In genomic region chr5:72108200-72109050, GRCh38 we compare ENCODE assay signal across 9 cellular contexts. TPM values are rescaled to one million over a fixed set of nuclear protein-coding genes. Genes with fewer than 3 reads are reported as not detected.
DNase-seq lines count a peak whose midpoint lies in the region; ATAC-seq and TF ChIP-seq lines count a peak whose summit lies in the region.
"Had no signal": no experiment of that assay in that cellular context is flagged by ENCODE, and none has a peak within 500 bp of the region (broad histone marks: within the 10 kb centered on the region; RNA-seq: fewer than 3 reads in every experiment).

No MANE protein-coding gene starts in this region.

- H3K9ac ChIP-seq in IMR-90 (ENCODE audit: low read depth, low read length): peak overlapping the region; percentile 86

- H3K4me3 Mint-ChIP-seq in memory B cell: peak overlapping the region; percentile 81

- H3K79me1 ChIP-seq in IMR-90 (ENCODE audit: low read depth in 1 of 2, low read length in 2 of 2): peaks cover 1 to 37% of the 10 kb centered on the region in 2 experiments; a peak in 2 of 4 replicates

- H3K27me3 Mint-ChIP-seq in memory B cell: peaks cover 29% of the 10 kb centered on the region

- peak overlapping the region; percentile 96 for H3K4me2 ChIP-seq in IMR-90 (ENCODE audit: low read depth, low read length)

- peak overlapping the region; percentile 81 for H3K56ac ChIP-seq in IMR-90 (ENCODE audit: extremely low read depth, insufficient read depth, low read length)

- in situ Hi-C loops in IMR-90 (cut with MboI; ENCODE audit: low sequenced_read_pairs): no loop called here

- H3K4me1 Mint-ChIP-seq in memory B cell: peaks cover 11% of the 10 kb centered on the region

- peaks cover 15% of the 10 kb centered on the region for H3K9me1 ChIP-seq in IMR-90 (ENCODE audit: insufficient read depth, low read length)

- peak overlapping the region; percentile 43 for H2BK20ac ChIP-seq in IMR-90 (ENCODE audit: low read depth, low read length)

- H3K23ac ChIP-seq in IMR-90 (ENCODE audit: low read depth, low read length): peak overlapping the region; percentile 95

- peak overlapping the region; percentile 99 for H2AK9ac ChIP-seq in IMR-90 (replicated peaks; ENCODE audit: low read depth, low read length, poor library complexity)

- no peak for TF ChIP-seq CTCF in IMR-90 (conservative IDR thresholded peaks at IDR 0.05; ENCODE audit: low read depth, low read length)
- TF ChIP-seq CTCF in epithelial cell of proximal tubule (conservative IDR thresholded peaks at IDR 0.05; ENCODE audit: low read depth, low read length): no peak
- TF ChIP-seq CTCF in thoracic aorta (IDR thresholded peaks at IDR 0.05): no peak

- peak overlapping the region; percentile 82; the same call in 1 of the 2 replicates for H4K5ac ChIP-seq in IMR-90 (ENCODE audit: low read depth, low read length)

- dilution Hi-C loops in IMR-90 (cut with HindIII; ENCODE audit: low sequenced_read_pairs, unreplicated experiment): no loop called here

- no peaks in the 10 kb centered on the region for H3K9me3 Mint-ChIP-seq in memory B cell

- peak overlapping the region; percentile 97 for H3K4me3 ChIP-seq in IMR-90 (ENCODE audit: insufficient read depth, low read depth, low read length)
- peak overlapping the region; percentile 75 for H3K4me3 ChIP-seq in epithelial cell of proximal tubule (ENCODE audit: low read depth, low read length)
- H3K4me3 ChIP-seq in thoracic aorta: peak overlapping the region; percentile 77

- H3K36me3 ChIP-seq in IMR-90 (ENCODE audit: control insufficient read depth, insufficient read depth, low read length) (peaks cover 2% of the 10 kb centered on the region; the same call in 1 of the 2 replicates), thoracic aorta (no peaks in the 10 kb centered on the region)

- peak overlapping the region; percentile 37; the same call in 1 of the 2 replicates for H2BK120ac ChIP-seq in IMR-90 (ENCODE audit: low read depth, low read length)

- H3K4ac ChIP-seq in IMR-90 (ENCODE audit: low read depth, low read length): peak overlapping the region; percentile 96

- TF ChIP-seq RAD21 in IMR-90 (IDR thresholded peaks at IDR 0.05; ENCODE audit: low read length): peak; percentile 28; the same call in 1 of the 2 replicates

- intact Hi-C loops in IMR-90 (cut with micrococcal nuclease): loop anchor here (1.0 to 2.0 kb wide), 3 partner anchors 42 to 325 kb away; no protein-coding TSS in a partner anchor

- H2BK15ac ChIP-seq in IMR-90 (ENCODE audit: low read depth, low read length): no peak overlapping the region

- ATAC-seq in IMR-90 (ENCODE audit: low read depth) (peak; percentile 75), SK-N-SH treated with all-trans-retinoic acid at 6 μM for 48 hours (peak; percentile 53), memory B cell (ENCODE audit: low read depth) (peak; percentile 27), thoracic aorta (ENCODE audit: insufficient number of reproducible peaks, low FRiP score, low read depth) (peak; percentile 68)

- no TSS peak for BruUV-seq in IMR-90 (replicated peaks; lab: Mats Ljungman, UMichigan)

- POLR2A ChIA-PET in IMR-90 (lab: Charles Lee; ENCODE audit: unreplicated experiment): interaction anchor here (0.6 kb wide), 3 partner anchors 18 to 508 kb away, joined by 4 to 7 read pairs (median 5); no protein-coding TSS in a partner anchor

- H4K8ac ChIP-seq in IMR-90 (ENCODE audit: low read depth in 2 of 2, low read length in 2 of 2): peak overlapping the region; percentile 54 to 88; a peak in 2 of 4 replicates

- 2% methylated on average over 16 of the region's 72 CpGs; no CpG with 5 or more reads in 1 of the 2 experiments for WGBS in IMR-90 (ENCODE audit: extremely low coverage in 2 of 2, insufficient read length in 1 of 2), 2 experiments

- CTCF ChIA-PET in IMR-90 (lab: Yijun Ruan, JAX): no interaction called here

- DNase-seq in NCI-H524 (lab: John Stamatoyannopoulos, UW): peak; percentile 54 to 59
- no peak for DNase-seq in NCI-H524 treated with DMSO at 0.1 percent for 48 hours (lab: John Stamatoyannopoulos, UW)
- DNase-seq in IMR-90: peak; percentile 67
- no peak for DNase-seq in epithelial cell of proximal tubule (ENCODE audit: low read depth)
- no peak for DNase-seq in memory B cell (ENCODE audit: low spot score in 2 of 2)
- DNase-seq in thoracic aorta (ENCODE audit: low spot score): peak; percentile 53
- no peak for DNase-seq in activated effector memory CD4-positive, alpha-beta T cell treated with anti-CD3 and anti-CD28 coated beads, Interleukin-2, amount 50 U/mL, for 16 hours
- DNase-seq: DND-41 had no signal

- H3K18ac ChIP-seq in IMR-90 (ENCODE audit: low read depth, low read length): peak overlapping the region; percentile 87

- H3K9me3 ChIP-seq in IMR-90 (ENCODE audit: control insufficient read depth, insufficient read depth, low read length) (no peaks in the 10 kb centered on the region), thoracic aorta (no peaks in the 10 kb centered on the region)

- peak overlapping the region; percentile 81 for H2AK5ac ChIP-seq in IMR-90 (ENCODE audit: low read depth, low read length)

- peak overlapping the region; percentile 95 for H2AFZ ChIP-seq in IMR-90 (replicated peaks; ENCODE audit: low read length, poor library complexity)

- H3K4me1 ChIP-seq in IMR-90 (ENCODE audit: control insufficient read depth, insufficient read depth, low read length) (peaks cover 12% of the 10 kb centered on the region), thoracic aorta (ENCODE audit: control insufficient read depth in 1 of 2, low read depth in 2 of 2) (peaks cover 7 to 18% of the 10 kb centered on the region in 2 donors)

- peak overlapping the region; percentile 96 for H3K14ac ChIP-seq in IMR-90 (replicated peaks; ENCODE audit: low read depth, low read length)

- peak overlapping the region; percentile 88 for H4K91ac ChIP-seq in IMR-90 (ENCODE audit: insufficient read depth, low read depth, low read length)

- no peaks in the 10 kb centered on the region for H3K36me3 Mint-ChIP-seq in memory B cell

- peak overlapping the region; percentile 62 for H2BK5ac ChIP-seq in IMR-90 (ENCODE audit: low read depth, low read length, poor library complexity, severe bottlenecking)

- no peak for TF ChIP-seq POLR2A in IMR-90 (IDR thresholded peaks at IDR 0.05; ENCODE audit: low read depth, low read length)

- H4K20me1 ChIP-seq in IMR-90 (ENCODE audit: insufficient read depth, low read length): peaks cover 39% of the 10 kb centered on the region; the same call in 1 of the 2 replicates

- no peak overlapping the region for H3K27ac Mint-ChIP-seq in memory B cell

- H3K27me3 ChIP-seq in IMR-90 (ENCODE audit: control insufficient read depth, insufficient read depth, low read length): no peaks in the 10 kb centered on the region
- H3K27me3 ChIP-seq in thoracic aorta (replicated peaks; ENCODE audit: insufficient read depth): no peaks in the 10 kb centered on the region

- H3K27ac ChIP-seq in IMR-90 (ENCODE audit: insufficient read depth, low read length): peak overlapping the region; percentile 86
- peak overlapping the region; percentile 92 to 99 for H3K27ac ChIP-seq in thoracic aorta

TF ChIP-seq in IMR-90, 13 proteins besides CTCF, POLR2A, EP300 and RAD21 (continues in another document):
- TF ChIP-seq, protein P1, sequence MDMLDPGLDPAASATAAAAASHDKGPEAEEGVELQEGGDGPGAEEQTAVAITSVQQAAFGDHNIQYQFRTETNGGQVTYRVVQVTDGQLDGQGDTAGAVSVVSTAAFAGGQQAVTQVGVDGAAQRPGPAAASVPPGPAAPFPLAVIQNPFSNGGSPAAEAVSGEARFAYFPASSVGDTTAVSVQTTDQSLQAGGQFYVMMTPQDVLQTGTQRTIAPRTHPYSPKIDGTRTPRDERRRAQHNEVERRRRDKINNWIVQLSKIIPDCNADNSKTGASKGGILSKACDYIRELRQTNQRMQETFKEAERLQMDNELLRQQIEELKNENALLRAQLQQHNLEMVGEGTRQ (IDR thresholded peaks at IDR 0.05; ENCODE audit: low read depth, low read length): no peak
- TF ChIP-seq BHLHE40 (IDR thresholded peaks at IDR 0.05; ENCODE audit: low read depth, low read length) (no peak), RCOR1 (IDR thresholded peaks at IDR 0.05; ENCODE audit: insufficient replicate concordance, low read length) (no peak), MAFK (IDR thresholded peaks at IDR 0.05; ENCODE audit: low read depth, low read length) (no peak), MXI1 (IDR thresholded peaks at IDR 0.05; ENCODE audit: borderline replicate concordance, low read depth, low read length) (peak; percentile 80)

TF ChIP-seq in SK-N-SH treated with all-trans-retinoic acid at 6 μM for 48 hours, 23 proteins besides CTCF, POLR2A, EP300 and RAD21:
- TF ChIP-seq, protein P2, sequence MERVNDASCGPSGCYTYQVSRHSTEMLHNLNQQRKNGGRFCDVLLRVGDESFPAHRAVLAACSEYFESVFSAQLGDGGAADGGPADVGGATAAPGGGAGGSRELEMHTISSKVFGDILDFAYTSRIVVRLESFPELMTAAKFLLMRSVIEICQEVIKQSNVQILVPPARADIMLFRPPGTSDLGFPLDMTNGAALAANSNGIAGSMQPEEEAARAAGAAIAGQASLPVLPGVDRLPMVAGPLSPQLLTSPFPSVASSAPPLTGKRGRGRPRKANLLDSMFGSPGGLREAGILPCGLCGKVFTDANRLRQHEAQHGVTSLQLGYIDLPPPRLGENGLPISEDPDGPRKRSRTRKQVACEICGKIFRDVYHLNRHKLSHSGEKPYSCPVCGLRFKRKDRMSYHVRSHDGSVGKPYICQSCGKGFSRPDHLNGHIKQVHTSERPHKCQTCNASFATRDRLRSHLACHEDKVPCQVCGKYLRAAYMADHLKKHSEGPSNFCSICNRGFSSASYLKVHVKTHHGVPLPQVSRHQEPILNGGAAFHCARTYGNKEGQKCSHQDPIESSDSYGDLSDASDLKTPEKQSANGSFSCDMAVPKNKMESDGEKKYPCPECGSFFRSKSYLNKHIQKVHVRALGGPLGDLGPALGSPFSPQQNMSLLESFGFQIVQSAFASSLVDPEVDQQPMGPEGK (CRISPR knock-in tag; IDR thresholded peaks at IDR 0.05; ENCODE audit: borderline replicate concordance): 0 out of 2 replicates have a peak, but pooled peaks have one; percentile 31
- TF ChIP-seq ARNTL (CRISPR knock-in tag; IDR thresholded peaks at IDR 0.05; ENCODE audit: borderline replicate concordance, low read depth): no peak

RNA-seq across cellular contexts. Expression of gene MAP1B, which starts 1.1 kb away (rescaled TPM):
- 183 and 212 TPM in 2 replicates for total RNA-seq in IMR-90 (2012; rRNA removed)
- polyA plus RNA-seq in IMR-90 (2012; rRNA removed): 38.8 and 41.1 TPM in 2 replicates
- polyA plus RNA-seq in IMR-90 (2012; cell fraction: cytosol; rRNA removed): 19.2 and 29.1 TPM in 2 replicates
- 33.2 and 44.8 TPM in 2 replicates for polyA plus RNA-seq in IMR-90 (2012; cell fraction: nucleus; rRNA removed; ENCODE audit: low replicate concordance)
- total RNA-seq in epithelial cell of proximal tubule: 234 and 305 TPM in 2 replicates
- 1,000 to 10,000 TPM in 1 of 2 donors, 100 to 1,000 TPM in 1; 616 to 1,045 TPM for total RNA-seq in thoracic aorta

Comparison
In these comparisons a context has a peak if more than half of its experiments do, and no peak if none do; other contexts are left out.
1. DNase-seq: peak in NCI-H524 (2 of 2), IMR-90 (single experiment) and thoracic aorta (single experiment); none in NCI-H524 treated with DMSO at 0.1 percent for 48 hours (single experiment), epithelial cell of proximal tubule (single experiment), memory B cell (0 of 2) and activated effector memory CD4-positive, alpha-beta T cell treated with anti-CD3 and anti-CD28 coated beads, Interleukin-2, amount 50 U/mL, for 16 hours (single experiment).
2. Peak in every context shown above with its lines, with median percentiles within 50 percentile points of each other: ATAC-seq and H3K4me3 ChIP-seq.